19 cellular contexts compared by ENCODE assay signal in genomic region chr3:111601810-111602209, GRCh38. TPM values are rescaled to one million over a fixed set of nuclear protein-coding genes. Genes with fewer than 3 reads are reported as not detected.
"Had no signal": no experiment of that assay in that cellular context is flagged by ENCODE, and none has a peak within 500 bp of the region (broad histone marks: within the 10 kb centered on the region; RNA-seq: fewer than 3 reads in every experiment).

No MANE protein-coding gene starts in this region.

- H3K36me3 ChIP-seq: right atrium auricular region, tibial nerve, vagina had no signal

- H3K4me1 Mint-ChIP-seq: endodermal cell had no signal

- H3K4me3 ChIP-seq: right atrium auricular region, tibial nerve, vagina had no signal

- ATAC-seq: esophagus mucosa; naive thymus-derived CD4-positive, alpha-beta T cell had no signal

- H3K9me3 Mint-ChIP-seq: activated naive CD4-positive, alpha-beta T cell treated with anti-CD3 and anti-CD28 coated beads, Interleukin-2, amount 50 U/mL, for 24 hours; endodermal cell; naive thymus-derived CD4-positive, alpha-beta T cell had no signal

- H3K4me3 Mint-ChIP-seq: activated naive CD4-positive, alpha-beta T cell treated with anti-CD3 and anti-CD28 coated beads, Interleukin-2, amount 50 U/mL, for 24 hours; endodermal cell; naive thymus-derived CD4-positive, alpha-beta T cell had no signal

- H3K27ac Mint-ChIP-seq: endodermal cell had no signal

- DNase-seq: activated CD4-positive, alpha-beta T cell treated with anti-CD3 and anti-CD28 coated beads for 1 hour; anterior cingulate cortex; endodermal cell; foreskin fibroblast; head of caudate nucleus; naive thymus-derived CD4-positive, alpha-beta T cell; posterior cingulate gyrus; small intestine; T1000 had no signal

- H3K27me3 Mint-ChIP-seq: activated naive CD4-positive, alpha-beta T cell treated with anti-CD3 and anti-CD28 coated beads, Interleukin-2, amount 50 U/mL, for 24 hours; naive thymus-derived CD4-positive, alpha-beta T cell had no signal

- H3K27me3 ChIP-seq: right atrium auricular region, tibial nerve, vagina had no signal

RNA-seq across cellular contexts. Expression of gene ZBED2, which starts 6.7 kb away (rescaled TPM):
- total RNA-seq: cerebellum, dermis microvascular lymphatic vessel endothelial cell, endodermal cell, lung microvascular endothelial cell, mononuclear cell, subcutaneous adipose tissue, tibial nerve had no signal

RNA-seq across cellular contexts. Expression of gene CD96, which starts 59.8 kb away (rescaled TPM):
- total RNA-seq: dermis microvascular lymphatic vessel endothelial cell, endodermal cell, lung microvascular endothelial cell had no signal
